1 cellular context compared by ENCODE assay signal in the genomic region with DNA sequence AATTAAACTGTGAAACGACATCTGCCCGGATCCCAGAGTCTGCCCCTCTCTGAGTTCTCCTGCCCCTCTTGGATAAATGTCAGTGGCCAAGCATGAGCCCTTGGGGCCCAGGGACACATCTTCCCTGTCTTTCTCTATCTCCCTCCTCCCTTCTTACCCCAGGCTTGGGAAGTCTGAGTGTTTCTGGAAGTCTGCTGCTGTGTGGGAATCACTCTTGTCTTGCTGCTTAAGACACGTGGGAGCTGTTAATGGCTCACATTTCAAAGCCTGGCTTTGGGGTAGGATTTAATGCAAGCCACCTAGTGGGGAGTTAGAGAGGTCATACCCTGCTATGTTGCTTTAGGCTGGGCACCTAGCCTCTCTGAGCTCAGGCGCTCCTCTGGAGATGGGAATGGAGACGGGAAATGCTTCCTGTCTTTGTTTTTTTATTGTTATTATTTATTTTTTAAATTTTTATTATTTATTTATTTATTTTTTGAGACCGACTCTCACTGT.
A peak's percentile ranks its signal among the peaks of the same experiment; 100 is the strongest.
TF ChIP-seq lines count a peak whose summit lies in the region.

No MANE protein-coding gene starts in this region.

TF ChIP-seq in K562, 482 proteins besides CTCF, POLR2A, EP300 and RAD21 (continued from another document and continues in another):
- TF ChIP-seq, protein P1, sequence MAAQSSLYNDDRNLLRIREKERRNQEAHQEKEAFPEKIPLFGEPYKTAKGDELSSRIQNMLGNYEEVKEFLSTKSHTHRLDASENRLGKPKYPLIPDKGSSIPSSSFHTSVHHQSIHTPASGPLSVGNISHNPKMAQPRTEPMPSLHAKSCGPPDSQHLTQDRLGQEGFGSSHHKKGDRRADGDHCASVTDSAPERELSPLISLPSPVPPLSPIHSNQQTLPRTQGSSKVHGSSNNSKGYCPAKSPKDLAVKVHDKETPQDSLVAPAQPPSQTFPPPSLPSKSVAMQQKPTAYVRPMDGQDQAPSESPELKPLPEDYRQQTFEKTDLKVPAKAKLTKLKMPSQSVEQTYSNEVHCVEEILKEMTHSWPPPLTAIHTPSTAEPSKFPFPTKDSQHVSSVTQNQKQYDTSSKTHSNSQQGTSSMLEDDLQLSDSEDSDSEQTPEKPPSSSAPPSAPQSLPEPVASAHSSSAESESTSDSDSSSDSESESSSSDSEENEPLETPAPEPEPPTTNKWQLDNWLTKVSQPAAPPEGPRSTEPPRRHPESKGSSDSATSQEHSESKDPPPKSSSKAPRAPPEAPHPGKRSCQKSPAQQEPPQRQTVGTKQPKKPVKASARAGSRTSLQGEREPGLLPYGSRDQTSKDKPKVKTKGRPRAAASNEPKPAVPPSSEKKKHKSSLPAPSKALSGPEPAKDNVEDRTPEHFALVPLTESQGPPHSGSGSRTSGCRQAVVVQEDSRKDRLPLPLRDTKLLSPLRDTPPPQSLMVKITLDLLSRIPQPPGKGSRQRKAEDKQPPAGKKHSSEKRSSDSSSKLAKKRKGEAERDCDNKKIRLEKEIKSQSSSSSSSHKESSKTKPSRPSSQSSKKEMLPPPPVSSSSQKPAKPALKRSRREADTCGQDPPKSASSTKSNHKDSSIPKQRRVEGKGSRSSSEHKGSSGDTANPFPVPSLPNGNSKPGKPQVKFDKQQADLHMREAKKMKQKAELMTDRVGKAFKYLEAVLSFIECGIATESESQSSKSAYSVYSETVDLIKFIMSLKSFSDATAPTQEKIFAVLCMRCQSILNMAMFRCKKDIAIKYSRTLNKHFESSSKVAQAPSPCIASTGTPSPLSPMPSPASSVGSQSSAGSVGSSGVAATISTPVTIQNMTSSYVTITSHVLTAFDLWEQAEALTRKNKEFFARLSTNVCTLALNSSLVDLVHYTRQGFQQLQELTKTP (IDR thresholded peaks at IDR 0.05; ENCODE audit: low read depth in 1 of 2, partially characterized antibody in 2 of 2), result peak in 1 of 2 experiments; percentile 54
- TF ChIP-seq MAZ (CRISPR knock-in tag; conservative IDR thresholded peaks at IDR 0.05 in 1 of 2, IDR thresholded peaks at IDR 0.05 in 1 of 2) (0 out of 4 replicates have a peak, but pooled peaks of 1 of the 2 experiments have one; percentile 15), XRCC5 (IDR thresholded peaks at IDR 0.05; ENCODE audit: low read depth, low read length) (peak; percentile 77), ZBTB7A (IDR thresholded peaks at IDR 0.05; ENCODE audit: borderline replicate concordance, control insufficient read depth, low read depth, low read length) (no peak), ZKSCAN3 (CRISPR knock-in tag; IDR thresholded peaks at IDR 0.05) (no peak), KDM4B (IDR thresholded peaks at IDR 0.05; ENCODE audit: borderline replicate concordance in 2 of 2, low read depth in 1 of 2) (no peak), KDM5B (IDR thresholded peaks at IDR 0.05; ENCODE audit: insufficient replicate concordance, low read depth, low read length) (no peak), ZZZ3 (IDR thresholded peaks at IDR 0.05) (no peak), MEIS2 (IDR thresholded peaks at IDR 0.05; ENCODE audit: partially characterized antibody) (no peak), HNRNPUL1 (IDR thresholded peaks at IDR 0.05; ENCODE audit: low read length) (no peak)
- TF ChIP-seq, protein P2, sequence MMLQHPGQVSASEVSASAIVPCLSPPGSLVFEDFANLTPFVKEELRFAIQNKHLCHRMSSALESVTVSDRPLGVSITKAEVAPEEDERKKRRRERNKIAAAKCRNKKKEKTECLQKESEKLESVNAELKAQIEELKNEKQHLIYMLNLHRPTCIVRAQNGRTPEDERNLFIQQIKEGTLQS (IDR thresholded peaks at IDR 0.05), result no peak
- TF ChIP-seq, protein P2 (CRISPR knock-in tag; conservative IDR thresholded peaks at IDR 0.05), result no peak
- TF ChIP-seq, protein P3, sequence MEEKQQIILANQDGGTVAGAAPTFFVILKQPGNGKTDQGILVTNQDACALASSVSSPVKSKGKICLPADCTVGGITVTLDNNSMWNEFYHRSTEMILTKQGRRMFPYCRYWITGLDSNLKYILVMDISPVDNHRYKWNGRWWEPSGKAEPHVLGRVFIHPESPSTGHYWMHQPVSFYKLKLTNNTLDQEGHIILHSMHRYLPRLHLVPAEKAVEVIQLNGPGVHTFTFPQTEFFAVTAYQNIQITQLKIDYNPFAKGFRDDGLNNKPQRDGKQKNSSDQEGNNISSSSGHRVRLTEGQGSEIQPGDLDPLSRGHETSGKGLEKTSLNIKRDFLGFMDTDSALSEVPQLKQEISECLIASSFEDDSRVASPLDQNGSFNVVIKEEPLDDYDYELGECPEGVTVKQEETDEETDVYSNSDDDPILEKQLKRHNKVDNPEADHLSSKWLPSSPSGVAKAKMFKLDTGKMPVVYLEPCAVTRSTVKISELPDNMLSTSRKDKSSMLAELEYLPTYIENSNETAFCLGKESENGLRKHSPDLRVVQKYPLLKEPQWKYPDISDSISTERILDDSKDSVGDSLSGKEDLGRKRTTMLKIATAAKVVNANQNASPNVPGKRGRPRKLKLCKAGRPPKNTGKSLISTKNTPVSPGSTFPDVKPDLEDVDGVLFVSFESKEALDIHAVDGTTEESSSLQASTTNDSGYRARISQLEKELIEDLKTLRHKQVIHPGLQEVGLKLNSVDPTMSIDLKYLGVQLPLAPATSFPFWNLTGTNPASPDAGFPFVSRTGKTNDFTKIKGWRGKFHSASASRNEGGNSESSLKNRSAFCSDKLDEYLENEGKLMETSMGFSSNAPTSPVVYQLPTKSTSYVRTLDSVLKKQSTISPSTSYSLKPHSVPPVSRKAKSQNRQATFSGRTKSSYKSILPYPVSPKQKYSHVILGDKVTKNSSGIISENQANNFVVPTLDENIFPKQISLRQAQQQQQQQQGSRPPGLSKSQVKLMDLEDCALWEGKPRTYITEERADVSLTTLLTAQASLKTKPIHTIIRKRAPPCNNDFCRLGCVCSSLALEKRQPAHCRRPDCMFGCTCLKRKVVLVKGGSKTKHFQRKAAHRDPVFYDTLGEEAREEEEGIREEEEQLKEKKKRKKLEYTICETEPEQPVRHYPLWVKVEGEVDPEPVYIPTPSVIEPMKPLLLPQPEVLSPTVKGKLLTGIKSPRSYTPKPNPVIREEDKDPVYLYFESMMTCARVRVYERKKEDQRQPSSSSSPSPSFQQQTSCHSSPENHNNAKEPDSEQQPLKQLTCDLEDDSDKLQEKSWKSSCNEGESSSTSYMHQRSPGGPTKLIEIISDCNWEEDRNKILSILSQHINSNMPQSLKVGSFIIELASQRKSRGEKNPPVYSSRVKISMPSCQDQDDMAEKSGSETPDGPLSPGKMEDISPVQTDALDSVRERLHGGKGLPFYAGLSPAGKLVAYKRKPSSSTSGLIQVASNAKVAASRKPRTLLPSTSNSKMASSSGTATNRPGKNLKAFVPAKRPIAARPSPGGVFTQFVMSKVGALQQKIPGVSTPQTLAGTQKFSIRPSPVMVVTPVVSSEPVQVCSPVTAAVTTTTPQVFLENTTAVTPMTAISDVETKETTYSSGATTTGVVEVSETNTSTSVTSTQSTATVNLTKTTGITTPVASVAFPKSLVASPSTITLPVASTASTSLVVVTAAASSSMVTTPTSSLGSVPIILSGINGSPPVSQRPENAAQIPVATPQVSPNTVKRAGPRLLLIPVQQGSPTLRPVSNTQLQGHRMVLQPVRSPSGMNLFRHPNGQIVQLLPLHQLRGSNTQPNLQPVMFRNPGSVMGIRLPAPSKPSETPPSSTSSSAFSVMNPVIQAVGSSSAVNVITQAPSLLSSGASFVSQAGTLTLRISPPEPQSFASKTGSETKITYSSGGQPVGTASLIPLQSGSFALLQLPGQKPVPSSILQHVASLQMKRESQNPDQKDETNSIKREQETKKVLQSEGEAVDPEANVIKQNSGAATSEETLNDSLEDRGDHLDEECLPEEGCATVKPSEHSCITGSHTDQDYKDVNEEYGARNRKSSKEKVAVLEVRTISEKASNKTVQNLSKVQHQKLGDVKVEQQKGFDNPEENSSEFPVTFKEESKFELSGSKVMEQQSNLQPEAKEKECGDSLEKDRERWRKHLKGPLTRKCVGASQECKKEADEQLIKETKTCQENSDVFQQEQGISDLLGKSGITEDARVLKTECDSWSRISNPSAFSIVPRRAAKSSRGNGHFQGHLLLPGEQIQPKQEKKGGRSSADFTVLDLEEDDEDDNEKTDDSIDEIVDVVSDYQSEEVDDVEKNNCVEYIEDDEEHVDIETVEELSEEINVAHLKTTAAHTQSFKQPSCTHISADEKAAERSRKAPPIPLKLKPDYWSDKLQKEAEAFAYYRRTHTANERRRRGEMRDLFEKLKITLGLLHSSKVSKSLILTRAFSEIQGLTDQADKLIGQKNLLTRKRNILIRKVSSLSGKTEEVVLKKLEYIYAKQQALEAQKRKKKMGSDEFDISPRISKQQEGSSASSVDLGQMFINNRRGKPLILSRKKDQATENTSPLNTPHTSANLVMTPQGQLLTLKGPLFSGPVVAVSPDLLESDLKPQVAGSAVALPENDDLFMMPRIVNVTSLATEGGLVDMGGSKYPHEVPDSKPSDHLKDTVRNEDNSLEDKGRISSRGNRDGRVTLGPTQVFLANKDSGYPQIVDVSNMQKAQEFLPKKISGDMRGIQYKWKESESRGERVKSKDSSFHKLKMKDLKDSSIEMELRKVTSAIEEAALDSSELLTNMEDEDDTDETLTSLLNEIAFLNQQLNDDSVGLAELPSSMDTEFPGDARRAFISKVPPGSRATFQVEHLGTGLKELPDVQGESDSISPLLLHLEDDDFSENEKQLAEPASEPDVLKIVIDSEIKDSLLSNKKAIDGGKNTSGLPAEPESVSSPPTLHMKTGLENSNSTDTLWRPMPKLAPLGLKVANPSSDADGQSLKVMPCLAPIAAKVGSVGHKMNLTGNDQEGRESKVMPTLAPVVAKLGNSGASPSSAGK (IDR thresholded peaks at IDR 0.05), result peak; percentile 91
- TF ChIP-seq, protein P4, sequence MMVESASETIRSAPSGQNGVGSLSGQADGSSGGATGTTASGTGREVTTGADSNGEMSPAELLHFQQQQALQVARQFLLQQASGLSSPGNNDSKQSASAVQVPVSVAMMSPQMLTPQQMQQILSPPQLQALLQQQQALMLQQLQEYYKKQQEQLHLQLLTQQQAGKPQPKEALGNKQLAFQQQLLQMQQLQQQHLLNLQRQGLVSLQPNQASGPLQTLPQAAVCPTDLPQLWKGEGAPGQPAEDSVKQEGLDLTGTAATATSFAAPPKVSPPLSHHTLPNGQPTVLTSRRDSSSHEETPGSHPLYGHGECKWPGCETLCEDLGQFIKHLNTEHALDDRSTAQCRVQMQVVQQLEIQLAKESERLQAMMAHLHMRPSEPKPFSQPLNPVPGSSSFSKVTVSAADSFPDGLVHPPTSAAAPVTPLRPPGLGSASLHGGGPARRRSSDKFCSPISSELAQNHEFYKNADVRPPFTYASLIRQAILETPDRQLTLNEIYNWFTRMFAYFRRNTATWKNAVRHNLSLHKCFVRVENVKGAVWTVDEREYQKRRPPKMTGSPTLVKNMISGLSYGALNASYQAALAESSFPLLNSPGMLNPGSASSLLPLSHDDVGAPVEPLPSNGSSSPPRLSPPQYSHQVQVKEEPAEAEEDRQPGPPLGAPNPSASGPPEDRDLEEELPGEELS (CRISPR knock-in tag; IDR thresholded peaks at IDR 0.05; ENCODE audit: borderline replicate concordance), result no peak
- TF ChIP-seq, protein P5, sequence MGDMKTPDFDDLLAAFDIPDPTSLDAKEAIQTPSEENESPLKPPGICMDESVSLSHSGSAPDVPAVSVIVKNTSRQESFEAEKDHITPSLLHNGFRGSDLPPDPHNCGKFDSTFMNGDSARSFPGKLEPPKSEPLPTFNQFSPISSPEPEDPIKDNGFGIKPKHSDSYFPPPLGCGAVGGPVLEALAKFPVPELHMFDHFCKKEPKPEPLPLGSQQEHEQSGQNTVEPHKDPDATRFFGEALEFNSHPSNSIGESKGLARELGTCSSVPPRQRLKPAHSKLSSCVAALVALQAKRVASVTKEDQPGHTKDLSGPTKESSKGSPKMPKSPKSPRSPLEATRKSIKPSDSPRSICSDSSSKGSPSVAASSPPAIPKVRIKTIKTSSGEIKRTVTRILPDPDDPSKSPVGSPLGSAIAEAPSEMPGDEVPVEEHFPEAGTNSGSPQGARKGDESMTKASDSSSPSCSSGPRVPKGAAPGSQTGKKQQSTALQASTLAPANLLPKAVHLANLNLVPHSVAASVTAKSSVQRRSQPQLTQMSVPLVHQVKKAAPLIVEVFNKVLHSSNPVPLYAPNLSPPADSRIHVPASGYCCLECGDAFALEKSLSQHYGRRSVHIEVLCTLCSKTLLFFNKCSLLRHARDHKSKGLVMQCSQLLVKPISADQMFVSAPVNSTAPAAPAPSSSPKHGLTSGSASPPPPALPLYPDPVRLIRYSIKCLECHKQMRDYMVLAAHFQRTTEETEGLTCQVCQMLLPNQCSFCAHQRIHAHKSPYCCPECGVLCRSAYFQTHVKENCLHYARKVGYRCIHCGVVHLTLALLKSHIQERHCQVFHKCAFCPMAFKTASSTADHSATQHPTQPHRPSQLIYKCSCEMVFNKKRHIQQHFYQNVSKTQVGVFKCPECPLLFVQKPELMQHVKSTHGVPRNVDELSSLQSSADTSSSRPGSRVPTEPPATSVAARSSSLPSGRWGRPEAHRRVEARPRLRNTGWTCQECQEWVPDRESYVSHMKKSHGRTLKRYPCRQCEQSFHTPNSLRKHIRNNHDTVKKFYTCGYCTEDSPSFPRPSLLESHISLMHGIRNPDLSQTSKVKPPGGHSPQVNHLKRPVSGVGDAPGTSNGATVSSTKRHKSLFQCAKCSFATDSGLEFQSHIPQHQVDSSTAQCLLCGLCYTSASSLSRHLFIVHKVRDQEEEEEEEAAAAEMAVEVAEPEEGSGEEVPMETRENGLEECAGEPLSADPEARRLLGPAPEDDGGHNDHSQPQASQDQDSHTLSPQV (IDR thresholded peaks at IDR 0.05), result peak; percentile 89
- TF ChIP-seq, protein P6, sequence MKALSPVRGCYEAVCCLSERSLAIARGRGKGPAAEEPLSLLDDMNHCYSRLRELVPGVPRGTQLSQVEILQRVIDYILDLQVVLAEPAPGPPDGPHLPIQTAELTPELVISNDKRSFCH (CRISPR knock-in tag; IDR thresholded peaks at IDR 0.05), result no peak
- TF ChIP-seq, protein P6 (tag; IDR thresholded peaks at IDR 0.05), result peak; percentile 85; the same call in 1 of the 2 replicates
- TF ChIP-seq, protein P7, sequence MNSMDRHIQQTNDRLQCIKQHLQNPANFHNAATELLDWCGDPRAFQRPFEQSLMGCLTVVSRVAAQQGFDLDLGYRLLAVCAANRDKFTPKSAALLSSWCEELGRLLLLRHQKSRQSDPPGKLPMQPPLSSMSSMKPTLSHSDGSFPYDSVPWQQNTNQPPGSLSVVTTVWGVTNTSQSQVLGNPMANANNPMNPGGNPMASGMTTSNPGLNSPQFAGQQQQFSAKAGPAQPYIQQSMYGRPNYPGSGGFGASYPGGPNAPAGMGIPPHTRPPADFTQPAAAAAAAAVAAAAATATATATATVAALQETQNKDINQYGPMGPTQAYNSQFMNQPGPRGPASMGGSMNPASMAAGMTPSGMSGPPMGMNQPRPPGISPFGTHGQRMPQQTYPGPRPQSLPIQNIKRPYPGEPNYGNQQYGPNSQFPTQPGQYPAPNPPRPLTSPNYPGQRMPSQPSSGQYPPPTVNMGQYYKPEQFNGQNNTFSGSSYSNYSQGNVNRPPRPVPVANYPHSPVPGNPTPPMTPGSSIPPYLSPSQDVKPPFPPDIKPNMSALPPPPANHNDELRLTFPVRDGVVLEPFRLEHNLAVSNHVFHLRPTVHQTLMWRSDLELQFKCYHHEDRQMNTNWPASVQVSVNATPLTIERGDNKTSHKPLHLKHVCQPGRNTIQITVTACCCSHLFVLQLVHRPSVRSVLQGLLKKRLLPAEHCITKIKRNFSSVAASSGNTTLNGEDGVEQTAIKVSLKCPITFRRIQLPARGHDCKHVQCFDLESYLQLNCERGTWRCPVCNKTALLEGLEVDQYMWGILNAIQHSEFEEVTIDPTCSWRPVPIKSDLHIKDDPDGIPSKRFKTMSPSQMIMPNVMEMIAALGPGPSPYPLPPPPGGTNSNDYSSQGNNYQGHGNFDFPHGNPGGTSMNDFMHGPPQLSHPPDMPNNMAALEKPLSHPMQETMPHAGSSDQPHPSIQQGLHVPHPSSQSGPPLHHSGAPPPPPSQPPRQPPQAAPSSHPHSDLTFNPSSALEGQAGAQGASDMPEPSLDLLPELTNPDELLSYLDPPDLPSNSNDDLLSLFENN (IDR thresholded peaks at IDR 0.05; ENCODE audit: low read depth in 2 of 2, low read length in 2 of 2), result no peak
